ENCODE assay signal across 23 cellular contexts in the genomic region with DNA sequence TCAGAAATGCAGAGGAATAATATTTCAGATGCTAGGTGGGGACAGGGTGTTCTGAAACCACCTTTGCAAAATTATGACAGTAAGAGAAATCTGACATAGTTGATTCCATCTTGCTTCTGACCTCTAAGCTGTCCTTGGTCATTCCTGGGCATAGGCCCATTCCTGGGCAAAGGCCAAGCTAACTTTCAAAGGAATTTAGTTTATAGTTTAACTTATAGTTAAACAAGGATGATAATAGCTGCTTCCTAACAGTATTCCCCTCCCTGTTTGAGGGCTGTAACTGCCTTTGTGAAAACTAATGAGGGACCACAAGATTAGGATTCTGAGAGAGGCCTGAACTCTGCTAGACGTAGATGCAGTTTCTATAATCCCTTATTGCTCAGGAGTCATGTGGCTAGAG.
DNase-seq lines count a peak whose midpoint lies in the region; ATAC-seq, FAIRE-seq and TF ChIP-seq lines count a peak whose summit lies in the region.
"Had no signal": no experiment of that assay in that cellular context is flagged by ENCODE, and none has a peak within 500 bp of the region (broad histone marks: within the 10 kb centered on the region; RNA-seq: fewer than 3 reads in every experiment).

No MANE protein-coding gene starts in this region.

- H3K4me3 ChIP-seq in HepG2 (replicated peaks in 1 of 3; ENCODE audit: insufficient read depth in 1 of 3, low read depth in 2 of 3, low read length in 3 of 3) = no peak overlapping the region
- H3K4me3 ChIP-seq in right lobe of liver = no peak overlapping the region
- H3K4me3 ChIP-seq in hepatocyte = no peak overlapping the region
- H3K4me3 ChIP-seq in mucosa of descending colon = no peak overlapping the region
- H3K4me3 ChIP-seq: A549, BLaER1, GM23338 had no signal

- no peak for TF ChIP-seq RAD21 in HepG2 (CRISPR knock-in tag; IDR thresholded peaks at IDR 0.05)

- H2AFZ ChIP-seq in HepG2 (ENCODE audit: low read length) (no peak overlapping the region), hepatocyte (no peak overlapping the region)
- H2AFZ ChIP-seq: GM23338 had no signal

- intact Hi-C loops in HepG2 (cut with micrococcal nuclease; ENCODE audit: unreplicated experiment) (no loop called here), right lobe of liver (cut with DNase I) (no loop called here), mucosa of descending colon (cut with DNase I, micrococcal nuclease) (no loop called here)

- no peaks in the 10 kb centered on the region for H3K36me3 ChIP-seq in HepG2 (replicated peaks in 1 of 2; ENCODE audit: control insufficient read depth in 1 of 2, insufficient read depth in 2 of 2, low read length in 2 of 2)
- H3K36me3 ChIP-seq in right lobe of liver = no peaks in the 10 kb centered on the region
- no peaks in the 10 kb centered on the region for H3K36me3 ChIP-seq in hepatocyte (replicated peaks; ENCODE audit: insufficient read depth, low read depth)
- H3K36me3 ChIP-seq in mucosa of descending colon (ENCODE audit: low read depth) = no peaks in the 10 kb centered on the region
- H3K36me3 ChIP-seq: BLaER1 had no signal

- POLR2A ChIA-PET in HepG2 (lab: Yijun Ruan, JAX) = no interaction called here

- H3K9me3 ChIP-seq in HepG2 (ENCODE audit: low read length) (no peaks in the 10 kb centered on the region), right lobe of liver (no peaks in the 10 kb centered on the region), hepatocyte (ENCODE audit: low read depth) (no peaks in the 10 kb centered on the region), mucosa of descending colon (no peaks in the 10 kb centered on the region)
- H3K9me3 ChIP-seq: A549, BLaER1 had no signal

- CTCF ChIA-PET in HepG2 (lab: Yijun Ruan, JAX; ENCODE audit: low intra/inter-chr PET ratio, low total read pairs) = no interaction called here

- DNase-seq in HepG2 (ENCODE audit: low spot score) = no peak
- no peak for DNase-seq in right lobe of liver
- peak; percentile 21 for DNase-seq in NOMO-1 treated with DMSO at 0.1 percent for 48 hours (lab: John Stamatoyannopoulos, UW; ENCODE audit: unreplicated experiment)
- no peak for DNase-seq in hepatocyte (ENCODE audit: low spot score)
- DNase-seq in mucosa of descending colon = peak in 1 of 3 donors; percentile 32
- no peak for DNase-seq in HK-2 (ENCODE audit: unreplicated experiment)
- DNase-seq in GM10266 (ENCODE audit: extremely low spot score) = no peak
- DNase-seq: 8988T; ACHN; CD4-positive, CD25-positive, alpha-beta regulatory T cell; CD8-positive, alpha-beta T cell; DMS 273 treated with DMSO at 0.1 percent for 48 hours; DMS79; GF-D8; H9 had no signal

- no TSS peak for BruUV-seq in HepG2 (replicated peaks; lab: Mats Ljungman, UMichigan)

- peak overlapping the region; percentile 15; the same call in 1 of the 2 replicates for H3K4me2 ChIP-seq in HepG2 (ENCODE audit: low read depth, low read length)
- H3K4me2 ChIP-seq in hepatocyte = no peak overlapping the region
- H3K4me2 ChIP-seq: A549, GM23338 had no signal

- ATAC-seq in HepG2 = peak; percentile 75
- no peak for ATAC-seq in right lobe of liver
- peak; percentile 31 for ATAC-seq in mucosa of descending colon
- ATAC-seq in GM18520 (IDR thresholded peaks at IDR 0.05; ENCODE audit: unreplicated experiment) = no peak
- ATAC-seq: A549; CD8-positive, alpha-beta T cell; GM23338; HCT116 had no signal

- no peaks in the 10 kb centered on the region for H3K79me2 ChIP-seq in HepG2 (ENCODE audit: insufficient read depth, low read length)
- no peaks in the 10 kb centered on the region for H3K79me2 ChIP-seq in hepatocyte

- TF ChIP-seq CTCF in HepG2 (CRISPR knock-in tag; IDR thresholded peaks at IDR 0.05) (no peak), right lobe of liver (IDR thresholded peaks at IDR 0.05) (no peak), hepatocyte (IDR thresholded peaks at IDR 0.05; ENCODE audit: poor library complexity) (no peak), mucosa of descending colon (IDR thresholded peaks at IDR 0.05) (no peak), GM10266 (IDR thresholded peaks at IDR 0.05; ENCODE audit: control insufficient read depth, insufficient read depth, low read depth, missing control alignments) (no peak)

- H4K20me1 ChIP-seq in HepG2 (ENCODE audit: insufficient read depth, low read length) = no peaks in the 10 kb centered on the region
- no peaks in the 10 kb centered on the region for H4K20me1 ChIP-seq in hepatocyte (ENCODE audit: insufficient read depth, poor library complexity, severe bottlenecking)
- H4K20me1 ChIP-seq: BLaER1 had no signal

- FAIRE-seq in HepG2 (lab: Jason Lieb, UNC) = no peak
- FAIRE-seq: A549, D721Med, GM12892 had no signal

- no peak overlapping the region for H3K27ac ChIP-seq in HepG2 (ENCODE audit: extremely low read length, insufficient read depth, low read length)
- H3K27ac ChIP-seq in right lobe of liver = no peak overlapping the region
- peak overlapping the region; percentile 39 for H3K27ac ChIP-seq in hepatocyte
- H3K27ac ChIP-seq: A549, BLaER1, C4-2B had no signal

- H3K9me2 ChIP-seq in hepatocyte (replicated peaks; ENCODE audit: insufficient read depth) = no peaks in the 10 kb centered on the region

- TF ChIP-seq POLR2A in HepG2 (IDR thresholded peaks at IDR 0.05; ENCODE audit: insufficient read depth in 1 of 2, low read depth in 2 of 2, low read length in 2 of 2) = no peak
- no peak for TF ChIP-seq POLR2A in right lobe of liver (IDR thresholded peaks at IDR 0.05)

- H3K4me1 ChIP-seq in HepG2 (ENCODE audit: insufficient read depth, low read length) = peaks cover 36% of the 10 kb centered on the region
- no peaks in the 10 kb centered on the region for H3K4me1 ChIP-seq in right lobe of liver
- H3K4me1 ChIP-seq in hepatocyte (ENCODE audit: insufficient read depth) = peaks cover 17% of the 10 kb centered on the region
- H3K4me1 ChIP-seq in mucosa of descending colon (ENCODE audit: low read depth) = peaks cover 13% of the 10 kb centered on the region
- H3K4me1 ChIP-seq: A549 had no signal

- H3K27me3 ChIP-seq in HepG2 (ENCODE audit: control insufficient read depth in 1 of 2, insufficient read depth in 2 of 2, low read length in 2 of 2) (no peaks in the 10 kb centered on the region), right lobe of liver (no peaks in the 10 kb centered on the region), hepatocyte (no peaks in the 10 kb centered on the region)
- H3K27me3 ChIP-seq: BLaER1 had no signal

- WGBS in HepG2 (ENCODE audit: low lambda C conversion rate) = 0% methylated on average over 1 of the region's 1 CpG
- WGBS in right lobe of liver (ENCODE audit: insufficient coverage, low coverage, low lambda C conversion rate, missing lambda C conversion rate) = 38% methylated on average over 1 of the region's 1 CpG
- 46% methylated on average over 1 of the region's 1 CpG for WGBS in hepatocyte (ENCODE audit: low lambda C conversion rate, missing lambda C conversion rate)

- no peak overlapping the region for H3K9ac ChIP-seq in HepG2 (ENCODE audit: insufficient read depth, low read depth, low read length)
- H3K9ac ChIP-seq: BLaER1 had no signal

- in situ Hi-C loops in HepG2 (cut with HindIII; ENCODE audit: extremely low pct_ligation_motif_present, low pct_unique_long_range_greater_than_20kb) = no loop called here

- TF ChIP-seq EP300 in HepG2 (IDR thresholded peaks at IDR 0.05; ENCODE audit: low read depth in 2 of 2, low read length in 2 of 2) = no peak
- TF ChIP-seq EP300 in HepG2 (CRISPR knock-in tag; IDR thresholded peaks at IDR 0.05; ENCODE audit: borderline replicate concordance) = no peak

TF ChIP-seq in HepG2, 621 proteins besides CTCF, POLR2A, EP300 and RAD21 (continues in another document):
- TF ChIP-seq SOX5 (CRISPR knock-in tag; IDR thresholded peaks at IDR 0.05; ENCODE audit: borderline replicate concordance) = peak; percentile 65; the same call in 1 of the 2 replicates
- no peak for TF ChIP-seq SOX6 (IDR thresholded peaks at IDR 0.05)
- TF ChIP-seq SOX6 (CRISPR knock-in tag; IDR thresholded peaks at IDR 0.05) = peak; percentile 81
- TF ChIP-seq, protein P1, sequence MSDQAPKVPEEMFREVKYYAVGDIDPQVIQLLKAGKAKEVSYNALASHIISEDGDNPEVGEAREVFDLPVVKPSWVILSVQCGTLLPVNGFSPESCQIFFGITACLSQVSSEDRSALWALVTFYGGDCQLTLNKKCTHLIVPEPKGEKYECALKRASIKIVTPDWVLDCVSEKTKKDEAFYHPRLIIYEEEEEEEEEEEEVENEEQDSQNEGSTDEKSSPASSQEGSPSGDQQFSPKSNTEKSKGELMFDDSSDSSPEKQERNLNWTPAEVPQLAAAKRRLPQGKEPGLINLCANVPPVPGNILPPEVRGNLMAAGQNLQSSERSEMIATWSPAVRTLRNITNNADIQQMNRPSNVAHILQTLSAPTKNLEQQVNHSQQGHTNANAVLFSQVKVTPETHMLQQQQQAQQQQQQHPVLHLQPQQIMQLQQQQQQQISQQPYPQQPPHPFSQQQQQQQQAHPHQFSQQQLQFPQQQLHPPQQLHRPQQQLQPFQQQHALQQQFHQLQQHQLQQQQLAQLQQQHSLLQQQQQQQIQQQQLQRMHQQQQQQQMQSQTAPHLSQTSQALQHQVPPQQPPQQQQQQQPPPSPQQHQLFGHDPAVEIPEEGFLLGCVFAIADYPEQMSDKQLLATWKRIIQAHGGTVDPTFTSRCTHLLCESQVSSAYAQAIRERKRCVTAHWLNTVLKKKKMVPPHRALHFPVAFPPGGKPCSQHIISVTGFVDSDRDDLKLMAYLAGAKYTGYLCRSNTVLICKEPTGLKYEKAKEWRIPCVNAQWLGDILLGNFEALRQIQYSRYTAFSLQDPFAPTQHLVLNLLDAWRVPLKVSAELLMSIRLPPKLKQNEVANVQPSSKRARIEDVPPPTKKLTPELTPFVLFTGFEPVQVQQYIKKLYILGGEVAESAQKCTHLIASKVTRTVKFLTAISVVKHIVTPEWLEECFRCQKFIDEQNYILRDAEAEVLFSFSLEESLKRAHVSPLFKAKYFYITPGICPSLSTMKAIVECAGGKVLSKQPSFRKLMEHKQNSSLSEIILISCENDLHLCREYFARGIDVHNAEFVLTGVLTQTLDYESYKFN (CRISPR knock-in tag; conservative IDR thresholded peaks at IDR 0.05) = peak; percentile 48; the same call in 1 of the 2 replicates

Comparison
In these comparisons a context has a peak if more than half of its experiments do, and no peak if none do; other contexts are left out.
1. ATAC-seq: peak in HepG2 (single experiment) and mucosa of descending colon (single experiment); none in right lobe of liver (0 of 4) and GM18520 (single experiment).